9 cellular contexts compared by ENCODE assay signal in the genomic region with DNA sequence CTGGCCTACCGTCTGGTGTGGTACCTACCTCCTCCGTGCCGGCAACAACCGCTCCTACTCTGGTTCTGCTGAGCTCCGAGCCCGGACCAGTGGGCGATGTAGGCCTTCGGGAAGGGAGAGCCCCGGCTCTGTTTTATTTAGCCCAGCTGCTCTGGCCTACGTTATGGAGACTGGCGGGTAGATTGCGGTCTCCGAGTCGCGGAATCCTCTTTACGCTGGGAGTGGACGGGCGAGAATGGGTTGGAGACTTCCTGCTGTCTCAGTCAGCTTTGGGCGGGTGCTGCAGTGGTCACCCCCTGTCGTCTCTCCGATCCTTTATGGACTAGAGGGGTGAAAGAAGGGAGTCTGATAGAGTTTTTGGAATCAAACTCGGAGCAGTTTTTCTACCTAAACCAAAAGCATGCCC. TPM values are rescaled to one million over a fixed set of nuclear protein-coding genes. Genes with fewer than 3 reads are reported as not detected.
A peak's percentile ranks its signal among the peaks of the same experiment; 100 is the strongest.
DNase-seq lines count a peak whose midpoint lies in the region; ATAC-seq lines count a peak whose summit lies in the region.
"Had no signal": no experiment of that assay in that cellular context is flagged by ENCODE, and none has a peak within 500 bp of the region (broad histone marks: within the 10 kb centered on the region; RNA-seq: fewer than 3 reads in every experiment).

No MANE protein-coding gene starts in this region.

- H3K36me3 Mint-ChIP-seq in CD4-positive, alpha-beta memory T cell, result peaks cover 16 to 26% of the 10 kb centered on the region in 2 donors
- H3K36me3 Mint-ChIP-seq in activated naive CD8-positive, alpha-beta T cell treated with anti-CD3 and anti-CD28 coated beads for 36 hours, result peaks cover 15% of the 10 kb centered on the region
- H3K36me3 Mint-ChIP-seq in stimulated activated naive CD8-positive, alpha-beta T cell treated with anti-CD3 and anti-CD28 coated beads, Interleukin-15, Interleukin-2, amounts not matched to agents 100 ng/mL and 50 ng/mL, for 24 hours (ENCODE audit: low read depth), result peaks cover 11% of the 10 kb centered on the region

- H3K9ac ChIP-seq in iPS-18a (ENCODE audit: low read length), result peak overlapping the region; percentile 82

- peak overlapping the region; percentile 99 to 100 (median 100) for H3K27ac Mint-ChIP-seq in CD4-positive, alpha-beta memory T cell
- peak overlapping the region; percentile 97 for H3K27ac Mint-ChIP-seq in activated naive CD8-positive, alpha-beta T cell treated with anti-CD3 and anti-CD28 coated beads for 36 hours
- peak overlapping the region; percentile 99 for H3K27ac Mint-ChIP-seq in stimulated activated naive CD8-positive, alpha-beta T cell treated with anti-CD3 and anti-CD28 coated beads, Interleukin-15, Interleukin-2, amounts not matched to agents 100 ng/mL and 50 ng/mL, for 24 hours

- peaks cover 0 to 4% (median 0%) of the 10 kb centered on the region in 8 donors for H3K9me3 Mint-ChIP-seq in CD4-positive, alpha-beta memory T cell
- H3K9me3 Mint-ChIP-seq in activated naive CD8-positive, alpha-beta T cell treated with anti-CD3 and anti-CD28 coated beads for 36 hours, result no peaks in the 10 kb centered on the region
- H3K9me3 Mint-ChIP-seq in stimulated activated naive CD8-positive, alpha-beta T cell treated with anti-CD3 and anti-CD28 coated beads, Interleukin-15, Interleukin-2, amounts not matched to agents 100 ng/mL and 50 ng/mL, for 24 hours, result no peaks in the 10 kb centered on the region

- peak overlapping the region; percentile 90 to 100 (median 97) for H3K4me3 Mint-ChIP-seq in CD4-positive, alpha-beta memory T cell
- H3K4me3 Mint-ChIP-seq in activated naive CD8-positive, alpha-beta T cell treated with anti-CD3 and anti-CD28 coated beads for 36 hours, result peak overlapping the region; percentile 91
- H3K4me3 Mint-ChIP-seq in stimulated activated naive CD8-positive, alpha-beta T cell treated with anti-CD3 and anti-CD28 coated beads, Interleukin-15, Interleukin-2, amounts not matched to agents 100 ng/mL and 50 ng/mL, for 24 hours, result peak overlapping the region; percentile 94

- H3K27ac ChIP-seq in CD4-positive, alpha-beta memory T cell (ENCODE audit: low read depth, low read length), result peak overlapping the region; percentile 99
- H3K27ac ChIP-seq in iPS-18a (ENCODE audit: low read length), result peak overlapping the region; percentile 90

- ATAC-seq in GM19463 (IDR thresholded peaks at IDR 0.05; ENCODE audit: unreplicated experiment) (peak; percentile 34), HG03520 (IDR thresholded peaks at IDR 0.05; ENCODE audit: unreplicated experiment) (peak; percentile 33)

- peak overlapping the region; percentile 97 to 98 for H3K4me3 ChIP-seq in CD4-positive, alpha-beta memory T cell (ENCODE audit: low read length in 2 of 2)
- peak overlapping the region; percentile 81 for H3K4me3 ChIP-seq in iPS-18a (ENCODE audit: low read length)

- peaks cover 61% of the 10 kb centered on the region for H3K4me1 ChIP-seq in CD4-positive, alpha-beta memory T cell (ENCODE audit: insufficient read depth, low read length)
- peaks cover 13% of the 10 kb centered on the region for H3K4me1 ChIP-seq in iPS-18a (ENCODE audit: control insufficient read depth, low read depth, low read length)

- intact Hi-C loops in CD4-positive, alpha-beta memory T cell (cut with micrococcal nuclease), result loop anchor here (2.0 to 5.0 kb wide), 5 partner anchors 16 to 1457 kb away; partner anchors contain the start of genes CCDC71L and PIK3CG

- H3K27me3 Mint-ChIP-seq in CD4-positive, alpha-beta memory T cell, result no peaks in the 10 kb centered on the region
- H3K27me3 Mint-ChIP-seq in activated naive CD8-positive, alpha-beta T cell treated with anti-CD3 and anti-CD28 coated beads for 36 hours, result no peaks in the 10 kb centered on the region
- no peaks in the 10 kb centered on the region for H3K27me3 Mint-ChIP-seq in stimulated activated naive CD8-positive, alpha-beta T cell treated with anti-CD3 and anti-CD28 coated beads, Interleukin-15, Interleukin-2, amounts not matched to agents 100 ng/mL and 50 ng/mL, for 24 hours

- no peak for DNase-seq in CD4-positive, alpha-beta memory T cell
- DNase-seq in activated naive CD8-positive, alpha-beta T cell treated with anti-CD3 and anti-CD28 coated beads for 36 hours, result no peak
- DNase-seq in middle frontal gyrus (ENCODE audit: extremely low spot score, low spot score), result no peak
- no peak for DNase-seq in dermis blood vessel endothelial cell

- POLR2A ChIA-PET in CD4-positive, alpha-beta memory T cell (lab: Charles Lee; ENCODE audit: partially characterized antibody), result interaction anchor here (0.8 to 12.5 kb wide), 22 partner anchors 8 to 576 kb away, joined by 3 to 408 read pairs (median 14); partner anchors contain the start of genes BCAP29, COG5, DLD and DUS4L

- H3K36me3 ChIP-seq in CD4-positive, alpha-beta memory T cell (ENCODE audit: insufficient read depth, low read length), result peaks cover 6% of the 10 kb centered on the region
- H3K36me3 ChIP-seq in iPS-18a (ENCODE audit: control insufficient read depth, low read depth, low read length), result peaks cover 9% of the 10 kb centered on the region

- no peaks in the 10 kb centered on the region for H3K27me3 ChIP-seq in CD4-positive, alpha-beta memory T cell (ENCODE audit: insufficient read depth, low read length)
- H3K27me3 ChIP-seq in iPS-18a (ENCODE audit: control insufficient read depth, insufficient read depth, low read length), result no peaks in the 10 kb centered on the region

- CTCF ChIA-PET in CD4-positive, alpha-beta memory T cell (lab: Charles Lee; ENCODE audit: partially characterized antibody), result interaction anchor here (0.6 to 11.5 kb wide), 11 partner anchors 11 to 576 kb away, joined by 3 to 504 read pairs (median 11); partner anchors contain the start of gene HBP1

- H3K4me1 Mint-ChIP-seq in CD4-positive, alpha-beta memory T cell, result peaks cover 30 to 60% (median 42%) of the 10 kb centered on the region in 4 donors
- H3K4me1 Mint-ChIP-seq in activated naive CD8-positive, alpha-beta T cell treated with anti-CD3 and anti-CD28 coated beads for 36 hours, result peaks cover 35% of the 10 kb centered on the region
- H3K4me1 Mint-ChIP-seq in stimulated activated naive CD8-positive, alpha-beta T cell treated with anti-CD3 and anti-CD28 coated beads, Interleukin-15, Interleukin-2, amounts not matched to agents 100 ng/mL and 50 ng/mL, for 24 hours (ENCODE audit: low read depth), result peaks cover 53% of the 10 kb centered on the region

- H3K9me3 ChIP-seq in CD4-positive, alpha-beta memory T cell (ENCODE audit: control insufficient read depth in 1 of 2, low read length in 2 of 2), result no peaks in the 10 kb centered on the region
- H3K9me3 ChIP-seq in iPS-18a (ENCODE audit: control insufficient read depth, low read depth, low read length), result no peaks in the 10 kb centered on the region

RNA-seq across cellular contexts. Expression of gene CBLL1, which starts 0.4 kb away (rescaled TPM):
- 10 to 100 TPM; 79.1 to 82.8 TPM for total RNA-seq in CD4-positive, alpha-beta memory T cell
- 100 to 1,000 TPM in 1 of 2 donors, 10 to 100 TPM in 1; 68.9 to 200 TPM for polyA plus RNA-seq in CD4-positive, alpha-beta memory T cell
- total RNA-seq in activated naive CD8-positive, alpha-beta T cell treated with anti-CD3 and anti-CD28 coated beads for 36 hours, result 10 to 100 TPM; 43.3 to 44.2 TPM
- 18.1 and 18.9 TPM in 2 replicates for total RNA-seq in dermis blood vessel endothelial cell

RNA-seq across cellular contexts. Expression of gene SLC26A3, which starts 58.7 kb away (rescaled TPM):
- total RNA-seq in CD4-positive, alpha-beta memory T cell, result not detected
- not detected for polyA plus RNA-seq in CD4-positive, alpha-beta memory T cell
- not detected for total RNA-seq in activated naive CD8-positive, alpha-beta T cell treated with anti-CD3 and anti-CD28 coated beads for 36 hours
- not detected in 2 replicates for total RNA-seq in dermis blood vessel endothelial cell
- total RNA-seq: RPMI7951 had no signal
